19 cellular contexts compared by ENCODE assay signal in the genomic region with DNA sequence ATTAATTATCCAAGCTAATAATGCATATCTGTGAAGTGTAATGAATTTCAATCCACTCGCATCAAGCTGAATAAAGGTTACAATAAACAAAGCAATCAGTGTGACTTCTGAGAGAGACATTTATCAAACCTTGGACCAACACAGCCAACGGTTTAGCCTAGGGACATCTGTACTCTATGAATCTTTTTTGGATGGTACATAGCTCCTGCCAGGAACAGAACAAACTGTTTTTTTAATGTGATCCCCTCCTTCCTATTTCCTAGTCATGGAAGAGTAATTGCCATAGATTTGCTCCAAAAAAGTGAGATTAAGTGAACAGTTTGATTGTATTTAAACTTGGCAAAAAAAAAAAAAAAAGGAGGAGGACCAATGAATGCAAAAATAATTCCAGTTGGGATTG. TPM values are rescaled to one million over a fixed set of nuclear protein-coding genes. Genes with fewer than 3 reads are reported as not detected.
DNase-seq lines count a peak whose midpoint lies in the region; ATAC-seq lines count a peak whose summit lies in the region.
"Had no signal": no experiment of that assay in that cellular context is flagged by ENCODE, and none has a peak within 500 bp of the region (broad histone marks: within the 10 kb centered on the region; RNA-seq: fewer than 3 reads in every experiment).

No MANE protein-coding gene starts in this region.

- in situ Hi-C loops in SK-MEL-5 (cut with HindIII; ENCODE audit: low pct_unique_long_range_greater_than_20kb, low sequenced_read_pairs) = no loop called here

- no peak for ATAC-seq in GM19328 (IDR thresholded peaks at IDR 0.05; ENCODE audit: unreplicated experiment)
- ATAC-seq: CD8-positive, alpha-beta T cell; GM12878 had no signal

- DNase-seq in COLO829 (ENCODE audit: low spot score) (peak; percentile 30), SK-MEL-5 (ENCODE audit: low read depth, low spot score) (peak; percentile 91), foreskin melanocyte (peak; percentile 44), iPS-NIHi7 (ENCODE audit: extremely low spot score) (no peak), NCI-H82 treated with DMSO at 0.1 percent for 48 hours (lab: John Stamatoyannopoulos, UW; ENCODE audit: unreplicated experiment) (no peak)
- DNase-seq: AML-193; CD4-positive, alpha-beta T cell; CD8-positive, alpha-beta T cell; COR-L47; DMS 273 treated with DMSO at 0.1 percent for 48 hours; DMS153; DMS53; DMS79; DND-41; EL; GDM1 had no signal

RNA-seq across cellular contexts. Expression of a gene that starts 11.2 kb away (rescaled TPM):
- 19.2 and 22.8 TPM in 2 replicates for total RNA-seq in SK-MEL-5 (2014; rRNA removed; shearing (Covaris generic))
- 30.0 and 42.4 TPM in 2 replicates for polyA plus RNA-seq in SK-MEL-5 (2015; cell fraction: cytosol; rRNA removed)
- 35.5 and 45.5 TPM in 2 replicates for polyA plus RNA-seq in SK-MEL-5 (2015; cell fraction: nucleus; rRNA removed)
- total RNA-seq: G401 had no signal

RNA-seq across cellular contexts. Expression of a gene that starts 58.5 kb away (rescaled TPM):
- 47.3 and 51.2 TPM in 2 replicates for total RNA-seq in SK-MEL-5 (2014; rRNA removed; shearing (Covaris generic))
- 27.7 and 30.7 TPM in 2 replicates for polyA plus RNA-seq in SK-MEL-5 (2015; cell fraction: cytosol; rRNA removed)
- 19.7 and 19.9 TPM in 2 replicates for polyA plus RNA-seq in SK-MEL-5 (2015; cell fraction: nucleus; rRNA removed)

Comparison
In these comparisons a context has a peak if more than half of its experiments do, and no peak if none do; other contexts are left out.
1. DNase-seq: peak in COLO829 (single experiment), SK-MEL-5 (single experiment) and foreskin melanocyte (single experiment); none in iPS-NIHi7 (single experiment) and NCI-H82 treated with DMSO at 0.1 percent for 48 hours (single experiment).